Comparison of ENCODE assay signal across 8 cellular contexts in the genomic region with DNA sequence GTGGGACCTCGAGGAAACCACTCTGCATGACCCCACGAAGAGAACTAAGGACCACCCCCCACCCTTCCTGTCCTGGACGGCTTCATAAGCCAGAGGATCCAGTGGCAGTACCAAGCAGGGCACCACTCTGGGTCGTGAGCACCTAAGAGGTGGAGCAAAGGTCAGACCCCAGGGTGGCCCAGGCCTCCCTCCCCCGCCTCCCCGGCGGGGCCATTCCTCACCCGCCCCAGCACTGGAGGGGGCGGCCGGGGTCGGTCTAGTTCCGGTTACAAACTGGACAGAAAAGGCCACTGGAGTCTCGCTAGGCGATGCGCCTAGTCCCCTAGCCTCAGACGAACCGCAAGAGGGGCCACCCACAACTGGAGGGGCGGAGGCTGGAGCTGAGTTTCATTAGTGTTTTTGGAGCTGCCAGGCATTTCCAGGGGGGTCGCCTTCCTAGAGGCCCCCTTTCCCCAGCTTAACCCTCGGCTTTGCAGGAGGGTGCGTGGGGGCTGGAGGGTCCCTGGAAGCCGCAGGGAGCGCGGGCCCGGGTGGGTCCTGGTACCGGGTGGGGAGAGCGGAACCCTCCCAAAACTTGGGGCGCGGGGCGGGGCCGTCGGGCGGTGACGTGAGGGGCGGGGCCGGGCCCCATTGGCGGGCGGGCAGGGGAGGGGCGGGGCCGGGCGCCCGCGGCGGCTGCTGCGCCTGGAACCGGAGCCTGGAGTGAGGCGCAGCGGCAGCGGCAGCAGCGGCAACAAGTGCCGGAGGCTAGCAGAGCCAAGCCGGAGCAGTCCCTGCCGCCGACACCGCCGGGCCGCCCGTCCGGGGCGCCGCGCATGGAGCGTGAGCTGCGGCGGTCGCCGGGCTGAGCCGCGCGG. TPM values are rescaled to one million over a fixed set of nuclear protein-coding genes. Genes with fewer than 3 reads are reported as not detected.
A peak's percentile ranks its signal among the peaks of the same experiment; 100 is the strongest.
DNase-seq lines count a peak whose midpoint lies in the region; ATAC-seq and TF ChIP-seq lines count a peak whose summit lies in the region.

A gene with protein sequence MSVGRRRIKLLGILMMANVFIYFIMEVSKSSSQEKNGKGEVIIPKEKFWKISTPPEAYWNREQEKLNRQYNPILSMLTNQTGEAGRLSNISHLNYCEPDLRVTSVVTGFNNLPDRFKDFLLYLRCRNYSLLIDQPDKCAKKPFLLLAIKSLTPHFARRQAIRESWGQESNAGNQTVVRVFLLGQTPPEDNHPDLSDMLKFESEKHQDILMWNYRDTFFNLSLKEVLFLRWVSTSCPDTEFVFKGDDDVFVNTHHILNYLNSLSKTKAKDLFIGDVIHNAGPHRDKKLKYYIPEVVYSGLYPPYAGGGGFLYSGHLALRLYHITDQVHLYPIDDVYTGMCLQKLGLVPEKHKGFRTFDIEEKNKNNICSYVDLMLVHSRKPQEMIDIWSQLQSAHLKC (plus strand): TSS at position 695 of the 857 bp plus-strand sequence. CDS start 26,106 bp downstream, outside the sequence.

- H3K4me1 Mint-ChIP-seq in endothelial cell (ENCODE audit: unreplicated experiment) (peaks cover 30% of the 10 kb centered on the region), mesothelial cell of epicardium (peaks cover 28% of the 10 kb centered on the region)

- H3K4me3 ChIP-seq in NT2/D1 (ENCODE audit: insufficient read length, low read depth): peak within 1 kb of the TSS; percentile 81

- H3K9me3 Mint-ChIP-seq in endothelial cell (ENCODE audit: unreplicated experiment): no peaks in the 10 kb centered on the region
- no peaks in the 10 kb centered on the region for H3K9me3 Mint-ChIP-seq in mesothelial cell of epicardium

- H3K27me3 ChIP-seq in NT2/D1 (ENCODE audit: insufficient read depth, insufficient read length): no peaks in the 10 kb centered on the region

- DNase-seq in Ammon's horn (ENCODE audit: low spot score): peak; percentile 91
- DNase-seq in NT2/D1 (ENCODE audit: low read depth, low spot score): peak; percentile 46
- DNase-seq in activated CD8-positive, alpha-beta memory T cell treated with anti-CD3 and anti-CD28 coated beads, Interleukin-2, amount 50 U/mL, for 48 hours: peak; percentile 93
- peak; percentile 76 for DNase-seq in endothelial cell (ENCODE audit: low spot score)
- DNase-seq in mesothelial cell of epicardium (ENCODE audit: low spot score in 2 of 2, unreplicated experiment in 2 of 2): peak; percentile 68 to 81
- peak; percentile 78 to 79 for DNase-seq in stimulated activated CD8-positive, alpha-beta memory T cell treated with anti-CD3 and anti-CD28 coated beads, Interleukin-15, amount 100 ng/mL, for 48 hours (ENCODE audit: low read depth in 2 of 2)

- peak; percentile 54 for ATAC-seq in GM18909 (IDR thresholded peaks at IDR 0.05; ENCODE audit: poor library complexity, unreplicated experiment)
- peak; percentile 56 for ATAC-seq in HG03175 (IDR thresholded peaks at IDR 0.05; ENCODE audit: unreplicated experiment)

- H3K4me3 Mint-ChIP-seq in endothelial cell (ENCODE audit: unreplicated experiment) (peak within 1 kb of the TSS; percentile 88), mesothelial cell of epicardium (peak within 1 kb of the TSS; percentile 86)

- peaks cover 3% of the 10 kb centered on the region for H3K4me1 ChIP-seq in NT2/D1 (ENCODE audit: insufficient read depth, insufficient read length)

- 0 out of 2 replicates have a peak, but pooled peaks cover 3% of the 10 kb centered on the region for H3K9me3 ChIP-seq in NT2/D1 (ENCODE audit: insufficient read depth, low read length)

- no peak for TF ChIP-seq CTCF in endothelial cell (IDR thresholded peaks at IDR 0.05; ENCODE audit: unreplicated experiment)
- TF ChIP-seq CTCF in mesothelial cell of epicardium (IDR thresholded peaks at IDR 0.05; ENCODE audit: unreplicated experiment): no peak

- peaks cover 3% of the 10 kb centered on the region for H3K27me3 Mint-ChIP-seq in endothelial cell (ENCODE audit: unreplicated experiment)
- H3K27me3 Mint-ChIP-seq in mesothelial cell of epicardium (ENCODE audit: low read depth): no peaks in the 10 kb centered on the region

- H3K36me3 ChIP-seq in NT2/D1 (ENCODE audit: insufficient read depth, insufficient read length, low read length): peaks cover 4% of the 10 kb centered on the region

- H3K27ac Mint-ChIP-seq in endothelial cell (ENCODE audit: unreplicated experiment) (peak within 1 kb of the TSS; percentile 36), mesothelial cell of epicardium (peak within 1 kb of the TSS; percentile 89)

- H3K36me3 Mint-ChIP-seq in endothelial cell (ENCODE audit: low read depth, unreplicated experiment) (peaks cover 10% of the 10 kb centered on the region), mesothelial cell of epicardium (no peaks in the 10 kb centered on the region)

- H3K9ac ChIP-seq in NT2/D1 (ENCODE audit: insufficient read length, low read depth): peak within 1 kb of the TSS; percentile 92

RNA-seq across cellular contexts. Expression of the gene that starts here (rescaled TPM):
- total RNA-seq in endothelial cell (ENCODE audit: unreplicated experiment) (53.1 TPM), mesothelial cell of epicardium (24.8 to 25.0 TPM (median 24.8 TPM) in 3 replicates)

Comparison
In these comparisons a context has a peak if more than half of its experiments do, and no peak if none do; other contexts are left out.
1. Peak in every context shown above with its lines: DNase-seq, ATAC-seq and H3K4me3 ChIP-seq.